Comparison of ENCODE assay signal across 8 cellular contexts in genomic region chr11:65637794-65638317, GRCh38. TPM values are rescaled to one million over a fixed set of nuclear protein-coding genes. Genes with fewer than 3 reads are reported as not detected.
A peak's percentile ranks its signal among the peaks of the same experiment; 100 is the strongest.
DNase-seq lines count a peak whose midpoint lies in the region; ATAC-seq and TF ChIP-seq lines count a peak whose summit lies in the region.

A gene with protein sequence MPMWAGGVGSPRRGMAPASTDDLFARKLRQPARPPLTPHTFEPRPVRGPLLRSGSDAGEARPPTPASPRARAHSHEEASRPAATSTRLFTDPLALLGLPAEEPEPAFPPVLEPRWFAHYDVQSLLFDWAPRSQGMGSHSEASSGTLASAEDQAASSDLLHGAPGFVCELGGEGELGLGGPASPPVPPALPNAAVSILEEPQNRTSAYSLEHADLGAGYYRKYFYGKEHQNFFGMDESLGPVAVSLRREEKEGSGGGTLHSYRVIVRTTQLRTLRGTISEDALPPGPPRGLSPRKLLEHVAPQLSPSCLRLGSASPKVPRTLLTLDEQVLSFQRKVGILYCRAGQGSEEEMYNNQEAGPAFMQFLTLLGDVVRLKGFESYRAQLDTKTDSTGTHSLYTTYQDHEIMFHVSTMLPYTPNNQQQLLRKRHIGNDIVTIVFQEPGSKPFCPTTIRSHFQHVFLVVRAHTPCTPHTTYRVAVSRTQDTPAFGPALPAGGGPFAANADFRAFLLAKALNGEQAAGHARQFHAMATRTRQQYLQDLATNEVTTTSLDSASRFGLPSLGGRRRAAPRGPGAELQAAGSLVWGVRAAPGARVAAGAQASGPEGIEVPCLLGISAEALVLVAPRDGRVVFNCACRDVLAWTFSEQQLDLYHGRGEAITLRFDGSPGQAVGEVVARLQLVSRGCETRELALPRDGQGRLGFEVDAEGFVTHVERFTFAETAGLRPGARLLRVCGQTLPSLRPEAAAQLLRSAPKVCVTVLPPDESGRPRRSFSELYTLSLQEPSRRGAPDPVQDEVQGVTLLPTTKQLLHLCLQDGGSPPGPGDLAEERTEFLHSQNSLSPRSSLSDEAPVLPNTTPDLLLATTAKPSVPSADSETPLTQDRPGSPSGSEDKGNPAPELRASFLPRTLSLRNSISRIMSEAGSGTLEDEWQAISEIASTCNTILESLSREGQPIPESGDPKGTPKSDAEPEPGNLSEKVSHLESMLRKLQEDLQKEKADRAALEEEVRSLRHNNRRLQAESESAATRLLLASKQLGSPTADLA (plus strand): TSS chr11:65638101. CDS start chr11:65640922, 2,821 bp downstream.

- peaks cover 54% of the 10 kb centered on the region for H3K4me1 Mint-ChIP-seq in activated CD4-positive, alpha-beta T cell treated with anti-CD3 and anti-CD28 coated beads, Interleukin-2, amount 10 ng/mL, durations not matched to agents 7 days and 5 days
- H3K4me1 Mint-ChIP-seq in dendritic cell treated with granulocyte-macrophage colony-stimulating factor and Interleukin-4, amounts not matched to agents 40 ng/mL and 50 ng/mL, for 4 days (ENCODE audit: low read depth): peaks cover 63% of the 10 kb centered on the region

- H3K4me3 Mint-ChIP-seq in activated CD4-positive, alpha-beta T cell treated with anti-CD3 and anti-CD28 coated beads, Interleukin-2, amount 10 ng/mL, durations not matched to agents 7 days and 5 days: peak within 1 kb of the TSS; percentile 83
- peak within 1 kb of the TSS; percentile 98 for H3K4me3 Mint-ChIP-seq in dendritic cell treated with granulocyte-macrophage colony-stimulating factor and Interleukin-4, amounts not matched to agents 40 ng/mL and 50 ng/mL, for 4 days

- H3K36me3 Mint-ChIP-seq in activated CD4-positive, alpha-beta T cell treated with anti-CD3 and anti-CD28 coated beads, Interleukin-2, amount 10 ng/mL, durations not matched to agents 7 days and 5 days (ENCODE audit: low read depth): peaks cover 37% of the 10 kb centered on the region
- H3K36me3 Mint-ChIP-seq in dendritic cell treated with granulocyte-macrophage colony-stimulating factor and Interleukin-4, amounts not matched to agents 40 ng/mL and 50 ng/mL, for 4 days (ENCODE audit: low read depth): peaks cover 87% of the 10 kb centered on the region

- no peaks in the 10 kb centered on the region for H3K27me3 Mint-ChIP-seq in activated CD4-positive, alpha-beta T cell treated with anti-CD3 and anti-CD28 coated beads, Interleukin-2, amount 10 ng/mL, durations not matched to agents 7 days and 5 days
- H3K27me3 Mint-ChIP-seq in dendritic cell treated with granulocyte-macrophage colony-stimulating factor and Interleukin-4, amounts not matched to agents 40 ng/mL and 50 ng/mL, for 4 days: no peaks in the 10 kb centered on the region

- CTCF ChIA-PET in activated CD4-positive, alpha-beta T cell treated with anti-CD3 and anti-CD28 coated beads, Interleukin-2, amount 10 ng/mL, durations not matched to agents 7 days and 5 days (lab: Charles Lee): interaction anchor here (0.8 to 5.3 kb wide), 19 partner anchors 11 to 265 kb away, joined by 3 to 24 read pairs (median 4); partner anchors contain the start of genes KAT5, PCNX3 and RELA

- peak within 1 kb of the TSS; percentile 90 for H3K27ac Mint-ChIP-seq in activated CD4-positive, alpha-beta T cell treated with anti-CD3 and anti-CD28 coated beads, Interleukin-2, amount 10 ng/mL, durations not matched to agents 7 days and 5 days
- H3K27ac Mint-ChIP-seq in dendritic cell treated with granulocyte-macrophage colony-stimulating factor and Interleukin-4, amounts not matched to agents 40 ng/mL and 50 ng/mL, for 4 days: peak within 1 kb of the TSS; percentile 94

- TF ChIP-seq POLR2A in GM10847 (IDR thresholded peaks at IDR 0.05; ENCODE audit: extremely low read depth, insufficient read length): peak; percentile 76

- peak; percentile 64 for DNase-seq in NCI-H2171 treated with DMSO at 0.1 percent for 48 hours (lab: John Stamatoyannopoulos, UW)
- DNase-seq in activated CD4-positive, alpha-beta T cell treated with anti-CD3 and anti-CD28 coated beads, Interleukin-2, amount 10 ng/mL, durations not matched to agents 7 days and 5 days: peak; percentile 70
- DNase-seq in left lobe of liver (ENCODE audit: low spot score): peak; percentile 76
- DNase-seq in stimulated activated CD4-positive, alpha-beta T cell treated with anti-CD3 and anti-CD28 coated beads, Interleukin-2, amount 100 ng/mL, for 24 hours: peak; percentile 76 to 84

- peak; percentile 51 for ATAC-seq in HG02678 (IDR thresholded peaks at IDR 0.05; ENCODE audit: unreplicated experiment)
- ATAC-seq in left lobe of liver: peak; percentile 86
- ATAC-seq in HG02571 (IDR thresholded peaks at IDR 0.05; ENCODE audit: unreplicated experiment): no peak

- POLR2A ChIA-PET in activated CD4-positive, alpha-beta T cell treated with anti-CD3 and anti-CD28 coated beads, Interleukin-2, amount 10 ng/mL, durations not matched to agents 7 days and 5 days (lab: Charles Lee): interaction anchor here (1.4 to 1.6 kb wide), 2 partner anchors 15 to 25 kb away, joined by 5 to 6 read pairs; partner anchors contain the start of gene RELA

- intact Hi-C loops in dendritic cell treated with granulocyte-macrophage colony-stimulating factor and Interleukin-4, amounts not matched to agents 40 ng/mL and 50 ng/mL, for 4 days (cut with micrococcal nuclease): no loop called here

- H3K9me3 Mint-ChIP-seq in activated CD4-positive, alpha-beta T cell treated with anti-CD3 and anti-CD28 coated beads, Interleukin-2, amount 10 ng/mL, durations not matched to agents 7 days and 5 days: no peaks in the 10 kb centered on the region
- no peaks in the 10 kb centered on the region for H3K9me3 Mint-ChIP-seq in dendritic cell treated with granulocyte-macrophage colony-stimulating factor and Interleukin-4, amounts not matched to agents 40 ng/mL and 50 ng/mL, for 4 days

RNA-seq across cellular contexts. Expression of the gene that starts here (rescaled TPM):
- total RNA-seq in activated CD4-positive, alpha-beta T cell treated with anti-CD3 and anti-CD28 coated beads, Interleukin-2, amount 10 ng/mL, durations not matched to agents 7 days and 5 days: 100 to 1,000 TPM; 229 to 235 TPM
- 29.5 TPM for total RNA-seq in left lobe of liver
